Comparison of ENCODE assay signal across 7 cellular contexts in the genomic region with DNA sequence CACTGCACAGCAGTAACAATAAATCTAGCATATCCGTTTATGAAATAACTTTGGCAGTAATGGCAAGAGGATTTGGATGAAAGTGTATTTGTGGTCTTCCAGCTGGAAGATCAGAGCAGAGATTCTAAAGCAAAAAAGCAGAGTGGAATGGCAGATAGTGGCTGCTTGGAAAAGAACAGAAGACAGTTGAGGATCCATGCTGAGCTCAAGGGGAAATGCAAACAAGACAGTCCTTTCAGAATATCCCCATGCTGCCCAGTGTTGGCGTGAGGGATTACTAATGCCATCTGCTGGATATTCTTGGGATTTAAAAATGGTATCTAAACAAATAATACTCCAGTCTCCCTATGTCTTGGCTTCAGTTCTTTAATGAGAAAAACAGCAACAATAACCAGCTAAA.
DNase-seq lines count a peak whose midpoint lies in the region; ATAC-seq and TF ChIP-seq lines count a peak whose summit lies in the region.

No MANE protein-coding gene starts in this region.

- H3K9me3 ChIP-seq in thoracic aorta = no peaks in the 10 kb centered on the region

- intact Hi-C loops in natural killer cell (cut with micrococcal nuclease) = no loop called here

- H3K4me1 Mint-ChIP-seq in glutamatergic neuron (ENCODE audit: low read depth, unreplicated experiment) (peaks cover 9% of the 10 kb centered on the region), natural killer cell (no peaks in the 10 kb centered on the region)

- TF ChIP-seq CTCF in NB4 (IDR thresholded peaks at IDR 0.05; ENCODE audit: low read depth, low read length) = peak; percentile 16
- peak; percentile 70 for TF ChIP-seq CTCF in glutamatergic neuron (IDR thresholded peaks at IDR 0.05; ENCODE audit: partially characterized antibody, unreplicated experiment)
- peak; percentile 12 for TF ChIP-seq CTCF in thoracic aorta (IDR thresholded peaks at IDR 0.05)
- TF ChIP-seq CTCF in natural killer cell (IDR thresholded peaks at IDR 0.05) = no peak

- ATAC-seq in GM19351 (IDR thresholded peaks at IDR 0.05; ENCODE audit: unreplicated experiment) = peak; percentile 64
- no peak for ATAC-seq in thoracic aorta (ENCODE audit: insufficient number of reproducible peaks, low FRiP score, low read depth)
- ATAC-seq in GM18505 (IDR thresholded peaks at IDR 0.05; ENCODE audit: unreplicated experiment) = no peak
- no peak for ATAC-seq in natural killer cell

- no peaks in the 10 kb centered on the region for H3K36me3 Mint-ChIP-seq in glutamatergic neuron (ENCODE audit: unreplicated experiment)
- no peaks in the 10 kb centered on the region for H3K36me3 Mint-ChIP-seq in natural killer cell

- H3K27me3 Mint-ChIP-seq in glutamatergic neuron (ENCODE audit: unreplicated experiment) (peaks cover 1% of the 10 kb centered on the region), natural killer cell (ENCODE audit: low read depth in 2 of 2) (no peaks in the 10 kb centered on the region)

- peak; percentile 36 for DNase-seq in NB4 (ENCODE audit: low read depth)
- DNase-seq in SK-N-DZ (ENCODE audit: low spot score) = peak; percentile 52
- DNase-seq in glutamatergic neuron = no peak
- no peak for DNase-seq in thoracic aorta (ENCODE audit: low spot score)
- no peak for DNase-seq in natural killer cell

- no peaks in the 10 kb centered on the region for H3K36me3 ChIP-seq in thoracic aorta

- H3K27ac Mint-ChIP-seq in glutamatergic neuron (ENCODE audit: unreplicated experiment) = no peak overlapping the region
- H3K27ac Mint-ChIP-seq in natural killer cell = no peak overlapping the region

- H3K4me1 ChIP-seq in thoracic aorta (ENCODE audit: control insufficient read depth in 1 of 2, low read depth in 2 of 2) = no peaks in the 10 kb centered on the region

- H3K27me3 ChIP-seq in thoracic aorta (replicated peaks; ENCODE audit: insufficient read depth) = no peaks in the 10 kb centered on the region

- no peak overlapping the region for H3K27ac ChIP-seq in thoracic aorta

- H3K4me3 Mint-ChIP-seq in glutamatergic neuron (ENCODE audit: unreplicated experiment) (no peak overlapping the region), natural killer cell (no peak overlapping the region)

- no peak for TF ChIP-seq POLR2A in NB4 (IDR thresholded peaks at IDR 0.05; ENCODE audit: extremely low read depth, insufficient read length)
- no peak for TF ChIP-seq POLR2A in GM18505 (IDR thresholded peaks at IDR 0.05; ENCODE audit: borderline replicate concordance, extremely low read depth, insufficient read depth, insufficient read length)

- H3K9me3 Mint-ChIP-seq in glutamatergic neuron (ENCODE audit: unreplicated experiment) (no peaks in the 10 kb centered on the region), natural killer cell (peaks cover 10% of the 10 kb centered on the region in 2 donors)

- H3K4me3 ChIP-seq in NB4 (ENCODE audit: low read depth, low read length) (no peak overlapping the region), thoracic aorta (no peak overlapping the region)

Comparison
In these comparisons a context has a peak if more than half of its experiments do, and no peak if none do; other contexts are left out.
1. DNase-seq: peak in NB4 (single experiment) and SK-N-DZ (single experiment); none in glutamatergic neuron (single experiment), thoracic aorta (single experiment) and natural killer cell (single experiment).